Comparison of ENCODE assay signal across 20 cellular contexts in genomic region chr2:204901591-204901990, GRCh38.
"Had no signal": no experiment of that assay in that cellular context is flagged by ENCODE, and none has a peak within 500 bp of the region (broad histone marks: within the 10 kb centered on the region; RNA-seq: fewer than 3 reads in every experiment).

No MANE protein-coding gene starts in this region.

- ATAC-seq: activated CD8-positive, alpha-beta memory T cell treated with anti-CD3 and anti-CD28 coated beads, Interleukin-2, amount 10 ng/mL, durations not matched to agents 7 days and 5 days; esophagus mucosa; left colon; stimulated activated naive CD8-positive, alpha-beta T cell treated with anti-CD3 and anti-CD28 coated beads, Interleukin-15, amount 100 ng/mL, for 72 hours had no signal

- H3K27ac ChIP-seq: pancreas, tibial artery had no signal

- H3K27me3 ChIP-seq: pancreas, tibial artery had no signal

- H3K4me3 Mint-ChIP-seq: activated B cell treated with CpG ODN at 0.5 μM for 24 hours; activated CD4-positive, alpha-beta memory T cell treated with anti-CD3 and anti-CD28 coated beads for 36 hours; activated CD8-positive, alpha-beta memory T cell treated with anti-CD3 and anti-CD28 coated beads, Interleukin-2, amount 10 ng/mL, durations not matched to agents 7 days and 5 days; activated naive CD8-positive, alpha-beta T cell; nephron; stimulated activated naive CD8-positive, alpha-beta T cell treated with anti-CD3 and anti-CD28 coated beads, Interleukin-15, amount 100 ng/mL, for 72 hours had no signal

- DNase-seq: activated B cell treated with CpG ODN at 0.5 μM for 24 hours; activated CD4-positive, alpha-beta memory T cell treated with anti-CD3 and anti-CD28 coated beads for 36 hours; activated CD4-positive, alpha-beta T cell treated with anti-CD3 and anti-CD28 coated beads for 4 hours; activated CD8-positive, alpha-beta memory T cell treated with anti-CD3 and anti-CD28 coated beads, Interleukin-2, amount 10 ng/mL, durations not matched to agents 7 days and 5 days; activated gamma-delta T cell treated with Interleukin-2 at 50 U/mL for 16 hours; activated T-cell treated with anti-CD3 and anti-CD28 coated beads for 4 hours; amygdala; effector CD4-positive, alpha-beta T cell; hypothalamus; mesenchymal stem cell; stimulated activated CD4-positive, alpha-beta T cell treated with anti-CD3 and anti-CD28 coated beads, Interleukin-1b, Interleukin-23, amount 100 ng/mL, for 48 hours; stimulated activated naive CD8-positive, alpha-beta T cell treated with anti-CD3 and anti-CD28 coated beads, Interleukin-15, amount 100 ng/mL, for 72 hours; T1000 had no signal

- H3K9me3 ChIP-seq: pancreas, tibial artery had no signal

- H3K27ac Mint-ChIP-seq: activated B cell treated with CpG ODN at 0.5 μM for 24 hours; activated CD4-positive, alpha-beta memory T cell treated with anti-CD3 and anti-CD28 coated beads for 36 hours; activated CD8-positive, alpha-beta memory T cell treated with anti-CD3 and anti-CD28 coated beads, Interleukin-2, amount 10 ng/mL, durations not matched to agents 7 days and 5 days; activated naive CD8-positive, alpha-beta T cell; nephron; stimulated activated naive CD8-positive, alpha-beta T cell treated with anti-CD3 and anti-CD28 coated beads, Interleukin-15, amount 100 ng/mL, for 72 hours; T-helper 1 cell treated with Interleukin-12 subunit alpha and Interleukin-12 subunit beta and Interleukin-4 antibody, amounts not matched to agents 30 μg/mL and 1 μg/mL, for 36 hours had no signal

- H3K36me3 ChIP-seq: pancreas, tibial artery had no signal

- H3K27me3 Mint-ChIP-seq: activated B cell treated with CpG ODN at 0.5 μM for 24 hours; activated CD4-positive, alpha-beta memory T cell treated with anti-CD3 and anti-CD28 coated beads for 36 hours; activated CD8-positive, alpha-beta memory T cell treated with anti-CD3 and anti-CD28 coated beads, Interleukin-2, amount 10 ng/mL, durations not matched to agents 7 days and 5 days; activated naive CD8-positive, alpha-beta T cell; stimulated activated naive CD8-positive, alpha-beta T cell treated with anti-CD3 and anti-CD28 coated beads, Interleukin-15, amount 100 ng/mL, for 72 hours had no signal

- H3K4me1 Mint-ChIP-seq: activated B cell treated with CpG ODN at 0.5 μM for 24 hours, nephron had no signal

- H3K4me3 ChIP-seq: pancreas, tibial artery had no signal

- H3K4me1 ChIP-seq: pancreas had no signal
